1 cellular context compared by ENCODE assay signal in genomic region chr3:150384517-150385212, GRCh38.
TF ChIP-seq lines count a peak whose summit lies in the region.

No MANE protein-coding gene starts in this region.

TF ChIP-seq in K562, 482 proteins besides CTCF, POLR2A, EP300 and RAD21 (continued from another document and continues in another):
- no peak for TF ChIP-seq TGIF2 (CRISPR knock-in tag; IDR thresholded peaks at IDR 0.05)
- peak; percentile 37; the same call in 1 of the 2 replicates for TF ChIP-seq POLR2H (tag; IDR thresholded peaks at IDR 0.05; ENCODE audit: low read depth)
- no peak for TF ChIP-seq SRSF7 (optimal IDR thresholded peaks at IDR 0.05; ENCODE audit: low read depth, low read length)
- no peak for TF ChIP-seq MECOM (CRISPR knock-in tag; IDR thresholded peaks at IDR 0.05)
- TF ChIP-seq FOS (IDR thresholded peaks at IDR 0.05; ENCODE audit: extremely low read depth, insufficient read length) = no peak
- 0 out of 2 replicates have a peak, but pooled peaks have one; percentile 49 for TF ChIP-seq SUPT5H (IDR thresholded peaks at IDR 0.05)
- TF ChIP-seq CBX3 (IDR thresholded peaks at IDR 0.05; ENCODE audit: borderline replicate concordance in 1 of 2, low read length in 2 of 2) = peak in 1 of 2 experiments; percentile 64; a peak in 1 of 3 replicates
- 0 out of 2 replicates have a peak, but pooled peaks have one; percentile 18 for TF ChIP-seq MITF (IDR thresholded peaks at IDR 0.05)
- TF ChIP-seq ZNF740 (CRISPR knock-in tag; IDR thresholded peaks at IDR 0.05) = no peak
- TF ChIP-seq ZNF740 (tag; IDR thresholded peaks at IDR 0.05) = no peak
- no peak for TF ChIP-seq STAT6 (CRISPR knock-in tag; IDR thresholded peaks at IDR 0.05)
- TF ChIP-seq THRAP3 (IDR thresholded peaks at IDR 0.05; ENCODE audit: borderline replicate concordance) = no peak
- TF ChIP-seq KLF13 (tag; IDR thresholded peaks at IDR 0.05; ENCODE audit: borderline replicate concordance, low read depth) = no peak
- TF ChIP-seq YY1 (IDR thresholded peaks at IDR 0.05; ENCODE audit: borderline replicate concordance in 1 of 3, control insufficient read depth in 1 of 3, extremely low read depth in 1 of 3, insufficient read depth in 3 of 3, insufficient read length in 1 of 3, insufficient replicate concordance in 2 of 3, low read depth in 1 of 3, low read length in 2 of 3) = peak in 1 of 3 experiments; percentile 29
- no peak for TF ChIP-seq RBM34 (IDR thresholded peaks at IDR 0.05; ENCODE audit: borderline replicate concordance, insufficient read depth, low read length)
- TF ChIP-seq FOXO4 (CRISPR knock-in tag; IDR thresholded peaks at IDR 0.05) = no peak
- TF ChIP-seq RBM39 (optimal IDR thresholded peaks at IDR 0.05; ENCODE audit: low read depth, low read length) = no peak
- TF ChIP-seq BCOR (IDR thresholded peaks at IDR 0.05) = peak; percentile 32; the same call in 1 of the 2 replicates
- no peak for TF ChIP-seq SMAD4 (CRISPR knock-in tag; conservative IDR thresholded peaks at IDR 0.05)
- no peak for TF ChIP-seq SMC3 (conservative IDR thresholded peaks at IDR 0.05; ENCODE audit: insufficient read depth, low read depth, low read length)
- TF ChIP-seq ZNF584 (CRISPR knock-in tag; IDR thresholded peaks at IDR 0.05; ENCODE audit: low read depth) = no peak
- TF ChIP-seq PKNOX1 (IDR thresholded peaks at IDR 0.05) = peak; percentile 87
- peak; percentile 19; the same call in 1 of the 2 replicates for TF ChIP-seq TAL1 (IDR thresholded peaks at IDR 0.05)
- no peak; the same call in 1 of the 2 replicates for TF ChIP-seq NCOA1 (IDR thresholded peaks at IDR 0.05; ENCODE audit: low read depth)
- TF ChIP-seq ETV6 (IDR thresholded peaks at IDR 0.05; ENCODE audit: borderline replicate concordance in 1 of 2, low read depth in 2 of 2, low read length in 1 of 2) = no peak
- no peak for TF ChIP-seq ETV6 (CRISPR knock-in tag; IDR thresholded peaks at IDR 0.05; ENCODE audit: borderline replicate concordance)
- peak in 1 of 2 experiments; percentile 8; a peak in 1 of 4 replicates for TF ChIP-seq FOXK2 (conservative IDR thresholded peaks at IDR 0.05 in 1 of 2, IDR thresholded peaks at IDR 0.05 in 1 of 2; ENCODE audit: low read depth in 2 of 2)
- no peak for TF ChIP-seq CAMTA2 (CRISPR knock-in tag; conservative IDR thresholded peaks at IDR 0.05)
- peak; percentile 57; the same call in 1 of the 2 replicates for TF ChIP-seq ATF7 (IDR thresholded peaks at IDR 0.05)
- no peak for TF ChIP-seq CHD7 (IDR thresholded peaks at IDR 0.05; ENCODE audit: low read depth, low read length)
- TF ChIP-seq ZNF395 (CRISPR knock-in tag; IDR thresholded peaks at IDR 0.05) = no peak
- peak in 1 of 2 experiments; percentile 79; a peak in 1 of 4 replicates for TF ChIP-seq MAZ (CRISPR knock-in tag; conservative IDR thresholded peaks at IDR 0.05 in 1 of 2, IDR thresholded peaks at IDR 0.05 in 1 of 2)
- TF ChIP-seq SPI1 (IDR thresholded peaks at IDR 0.05; ENCODE audit: borderline replicate concordance, low read depth, low read length) = peak; percentile 91
- no peak for TF ChIP-seq HNRNPH1 (optimal IDR thresholded peaks at IDR 0.05; ENCODE audit: low read depth, low read length)
- 0 out of 2 replicates have a peak, but pooled peaks have one; percentile 31 for TF ChIP-seq XRCC5 (IDR thresholded peaks at IDR 0.05; ENCODE audit: low read depth, low read length)
- no peak for TF ChIP-seq ZNF23 (CRISPR knock-in tag; IDR thresholded peaks at IDR 0.05)
- TF ChIP-seq NR2C1 (IDR thresholded peaks at IDR 0.05) = peak; percentile 37; the same call in 1 of the 2 replicates
- 0 out of 2 replicates have a peak, but pooled peaks have one; percentile 20 for TF ChIP-seq NR2C1 (tag; IDR thresholded peaks at IDR 0.05)
- no peak for TF ChIP-seq PHF8 (IDR thresholded peaks at IDR 0.05; ENCODE audit: borderline replicate concordance, low read length)
- peak; percentile 41; the same call in 1 of the 2 replicates for TF ChIP-seq CREB1 (IDR thresholded peaks at IDR 0.05)
- no peak for TF ChIP-seq CREB1 (CRISPR knock-in tag; IDR thresholded peaks at IDR 0.05)
- TF ChIP-seq HSF4 (CRISPR knock-in tag; IDR thresholded peaks at IDR 0.05; ENCODE audit: borderline replicate concordance) = no peak
- TF ChIP-seq ZEB2 (IDR thresholded peaks at IDR 0.05) = no peak
